In genomic region chr15:98980899-98981228, GRCh38 we compare ENCODE assay signal across 16 cellular contexts. TPM values are rescaled to one million over a fixed set of nuclear protein-coding genes. Genes with fewer than 3 reads are reported as not detected.
A peak's percentile ranks its signal among the peaks of the same experiment; 100 is the strongest.
DNase-seq lines count a peak whose midpoint lies in the region; ATAC-seq and TF ChIP-seq lines count a peak whose summit lies in the region.
"Had no signal": no experiment of that assay in that cellular context is flagged by ENCODE, and none has a peak within 500 bp of the region (broad histone marks: within the 10 kb centered on the region; RNA-seq: fewer than 3 reads in every experiment).

No MANE protein-coding gene starts in this region.

- H3K4me1 ChIP-seq in psoas muscle: peaks cover 41% of the 10 kb centered on the region

- no peak for DNase-seq in psoas muscle
- no peak for DNase-seq in activated T-helper 1 cell treated with anti-CD3 and anti-CD28 coated beads, Interleukin-12 subunit alpha, Interleukin-12 subunit beta, Interleukin-2, Interleukin-4 antibody, amounts not matched to agents 30 ng/mL and 10 ng/mL and 1 ng/mL, durations not matched to agents 14 hours and 24 hours and 36 hours (ENCODE audit: low spot score)
- no peak for DNase-seq in stimulated activated CD4-positive, alpha-beta T cell treated with anti-CD3 and anti-CD28 coated beads, Interleukin-2, amount 100 ng/mL, for 24 hours
- DNase-seq: CD4-positive, CD25-positive, alpha-beta regulatory T cell; GF-D8; Karpas-422; NCI-H1930; NCI-H524; RPMI8226; SW 1271 had no signal

- no peaks in the 10 kb centered on the region for H3K4me1 Mint-ChIP-seq in activated T-helper 1 cell treated with anti-CD3 and anti-CD28 coated beads, Interleukin-12 subunit alpha, Interleukin-12 subunit beta, Interleukin-2, Interleukin-4 antibody, amounts not matched to agents 30 ng/mL and 10 ng/mL and 1 ng/mL, durations not matched to agents 14 hours and 24 hours and 36 hours (ENCODE audit: low read depth)
- H3K4me1 Mint-ChIP-seq: CD4-positive, CD25-positive, alpha-beta regulatory T cell had no signal

- H3K27ac ChIP-seq in C4-2B (peak overlapping the region; percentile 61), KOPT-K1 (ENCODE audit: low read depth, low read length, poor library complexity, severe bottlenecking) (peak overlapping the region; percentile 39), psoas muscle (peak overlapping the region; percentile 83)

- intact Hi-C loops in psoas muscle (cut with DNase I): loop anchor here in 1 of 2 donors (10.0 kb wide), 1 partner anchor 1176 kb away; no protein-coding TSS in a partner anchor
- intact Hi-C loops in activated T-helper 1 cell treated with anti-CD3 and anti-CD28 coated beads, Interleukin-12 subunit alpha, Interleukin-12 subunit beta, Interleukin-2, Interleukin-4 antibody, amounts not matched to agents 30 ng/mL and 10 ng/mL and 1 ng/mL, durations not matched to agents 14 hours and 24 hours and 36 hours (cut with micrococcal nuclease): no loop called here

- TF ChIP-seq CTCF in C4-2B (conservative IDR thresholded peaks at IDR 0.05) (no peak), psoas muscle (IDR thresholded peaks at IDR 0.05) (no peak)

- peaks cover 4% of the 10 kb centered on the region for H3K9me3 Mint-ChIP-seq in activated T-helper 1 cell treated with anti-CD3 and anti-CD28 coated beads, Interleukin-12 subunit alpha, Interleukin-12 subunit beta, Interleukin-2, Interleukin-4 antibody, amounts not matched to agents 30 ng/mL and 10 ng/mL and 1 ng/mL, durations not matched to agents 14 hours and 24 hours and 36 hours

- WGBS in psoas muscle, 3 donors: 77 to 99% (median 90%) methylated on average over 4 of the region's 4 CpGs

- H3K9me3 ChIP-seq in KOPT-K1 (ENCODE audit: insufficient read depth, low read length, poor library complexity, severe bottlenecking) (peaks cover 5% of the 10 kb centered on the region), psoas muscle (no peaks in the 10 kb centered on the region)
- H3K9me3 ChIP-seq: SJSA1 had no signal

- H3K36me3 ChIP-seq in KOPT-K1 (ENCODE audit: insufficient read depth, low read length) (no peaks in the 10 kb centered on the region), psoas muscle (ENCODE audit: insufficient read depth in 1 of 2, low read depth in 1 of 2) (no peaks in the 10 kb centered on the region)
- H3K36me3 ChIP-seq: SJSA1 had no signal

- H3K4me3 ChIP-seq in psoas muscle: no peak overlapping the region
- H3K4me3 ChIP-seq: SJSA1 had no signal

- H3K4me3 Mint-ChIP-seq in activated T-helper 1 cell treated with anti-CD3 and anti-CD28 coated beads, Interleukin-12 subunit alpha, Interleukin-12 subunit beta, Interleukin-2, Interleukin-4 antibody, amounts not matched to agents 30 ng/mL and 10 ng/mL and 1 ng/mL, durations not matched to agents 14 hours and 24 hours and 36 hours: no peak overlapping the region
- H3K4me3 Mint-ChIP-seq: CD4-positive, CD25-positive, alpha-beta regulatory T cell had no signal

- ATAC-seq in GM18511 (IDR thresholded peaks at IDR 0.05; ENCODE audit: unreplicated experiment) (peak; percentile 62), psoas muscle (peak; percentile 57 to 65 (median 60)), HG03521 (IDR thresholded peaks at IDR 0.05; ENCODE audit: unreplicated experiment) (no peak)

- H3K27me3 Mint-ChIP-seq in activated T-helper 1 cell treated with anti-CD3 and anti-CD28 coated beads, Interleukin-12 subunit alpha, Interleukin-12 subunit beta, Interleukin-2, Interleukin-4 antibody, amounts not matched to agents 30 ng/mL and 10 ng/mL and 1 ng/mL, durations not matched to agents 14 hours and 24 hours and 36 hours (ENCODE audit: insufficient read depth): peaks cover 7% of the 10 kb centered on the region
- H3K27me3 Mint-ChIP-seq: CD4-positive, CD25-positive, alpha-beta regulatory T cell had no signal

- no peak overlapping the region for H3K27ac Mint-ChIP-seq in activated T-helper 1 cell treated with anti-CD3 and anti-CD28 coated beads, Interleukin-12 subunit alpha, Interleukin-12 subunit beta, Interleukin-2, Interleukin-4 antibody, amounts not matched to agents 30 ng/mL and 10 ng/mL and 1 ng/mL, durations not matched to agents 14 hours and 24 hours and 36 hours
- H3K27ac Mint-ChIP-seq: CD4-positive, CD25-positive, alpha-beta regulatory T cell had no signal

- H3K27me3 ChIP-seq in psoas muscle (ENCODE audit: insufficient read depth in 3 of 3, low read length in 2 of 3): no peaks in the 10 kb centered on the region
- H3K27me3 ChIP-seq: SJSA1 had no signal

- no peaks in the 10 kb centered on the region for H3K36me3 Mint-ChIP-seq in activated T-helper 1 cell treated with anti-CD3 and anti-CD28 coated beads, Interleukin-12 subunit alpha, Interleukin-12 subunit beta, Interleukin-2, Interleukin-4 antibody, amounts not matched to agents 30 ng/mL and 10 ng/mL and 1 ng/mL, durations not matched to agents 14 hours and 24 hours and 36 hours (ENCODE audit: low read depth)
- H3K36me3 Mint-ChIP-seq: CD4-positive, CD25-positive, alpha-beta regulatory T cell had no signal

RNA-seq across cellular contexts. Expression of gene PGPEP1L, which starts 26.7 kb away (rescaled TPM):
- total RNA-seq in psoas muscle: 1 to 10 TPM; 4.6 to 8.5 (median 6.7) TPM
- polyA plus RNA-seq in psoas muscle: 10 to 100 TPM in 2 of 3 donors, 1 to 10 TPM in 1; 3.8 to 16.9 (median 12.4) TPM
- not detected in 2 replicates for total RNA-seq in activated T-helper 1 cell treated with anti-CD3 and anti-CD28 coated beads, Interleukin-12 subunit alpha, Interleukin-12 subunit beta, Interleukin-2, Interleukin-4 antibody, amounts not matched to agents 30 ng/mL and 10 ng/mL and 1 ng/mL, durations not matched to agents 14 hours and 24 hours and 36 hours
- total RNA-seq: A673; CD4-positive, CD25-positive, alpha-beta regulatory T cell; SJSA1 had no signal
- polyA plus RNA-seq: CD4-positive, CD25-positive, alpha-beta regulatory T cell had no signal
